Comparison of ENCODE assay signal across 21 cellular contexts in the genomic region with DNA sequence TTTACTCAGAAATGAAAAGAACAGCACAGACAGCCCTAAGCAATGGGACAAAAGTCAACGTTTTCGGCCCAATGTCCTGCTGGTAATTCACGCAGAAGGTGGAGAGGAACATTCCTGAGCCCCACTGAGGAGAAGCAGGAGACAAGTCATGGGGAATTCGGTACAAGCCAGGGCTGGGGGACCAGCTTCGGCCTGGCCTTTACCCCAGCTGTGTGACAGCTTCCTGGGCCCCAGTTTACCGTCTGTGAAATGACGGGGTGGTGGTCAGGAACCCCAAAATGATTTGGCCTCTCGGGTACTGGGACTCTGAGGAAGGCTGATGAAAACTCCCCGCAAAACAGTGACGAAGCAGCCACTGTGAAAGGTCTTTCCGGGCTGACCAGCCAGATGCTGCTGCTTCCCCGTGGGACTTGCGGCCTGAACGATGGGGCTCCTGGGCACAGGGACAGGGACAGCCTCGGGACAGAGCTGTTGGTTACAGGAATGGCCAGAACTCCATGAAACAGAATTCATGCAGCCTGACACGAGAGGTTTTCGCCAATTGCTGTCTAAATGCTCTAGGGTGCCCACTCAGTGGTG. TPM values are rescaled to one million over a fixed set of nuclear protein-coding genes. Genes with fewer than 3 reads are reported as not detected.
A peak's percentile ranks its signal among the peaks of the same experiment; 100 is the strongest.
DNase-seq lines count a peak whose midpoint lies in the region; ATAC-seq, FAIRE-seq and TF ChIP-seq lines count a peak whose summit lies in the region.
"Had no signal": no experiment of that assay in that cellular context is flagged by ENCODE, and none has a peak within 500 bp of the region (broad histone marks: within the 10 kb centered on the region; RNA-seq: fewer than 3 reads in every experiment).

No MANE protein-coding gene starts in this region.

- peaks cover 81% of the 10 kb centered on the region for H3K27me3 ChIP-seq in left ventricle myocardium inferior (ENCODE audit: low read depth)

- no peaks in the 10 kb centered on the region for H3K36me3 ChIP-seq in left ventricle myocardium inferior
- H3K36me3 ChIP-seq in kidney (ENCODE audit: control insufficient read depth in 1 of 2, insufficient read depth in 2 of 2, low read length in 2 of 2): no peaks in the 10 kb centered on the region

- H3K36me3 Mint-ChIP-seq in WTC11: peaks cover 32% of the 10 kb centered on the region
- H3K36me3 Mint-ChIP-seq: CD8-positive, alpha-beta memory T cell; IgD-negative memory B cell had no signal

- H3K4me1 Mint-ChIP-seq in WTC11: peaks cover 28% of the 10 kb centered on the region
- H3K4me1 Mint-ChIP-seq: CD8-positive, alpha-beta memory T cell; IgD-negative memory B cell had no signal

- H3K4me3 Mint-ChIP-seq in WTC11: no peak overlapping the region
- H3K4me3 Mint-ChIP-seq: CD8-positive, alpha-beta memory T cell; IgD-negative memory B cell had no signal

- peak; percentile 14 for DNase-seq in Right ventricle myocardium superior
- no peak for DNase-seq in left ventricle myocardium inferior
- DNase-seq in WTC11 (ENCODE audit: low spot score): no peak
- peak; percentile 62 for DNase-seq in kidney
- DNase-seq in COLO829 (ENCODE audit: low spot score): no peak
- no peak for DNase-seq in NCI-H1930 (lab: John Stamatoyannopoulos, UW)
- no peak for DNase-seq in stimulated activated naive CD4-positive, alpha-beta T cell treated with Interleukin-2 at 50 U/mL for 16 hours (lab: John Stamatoyannopoulos, UW)
- DNase-seq: DMS79 treated with DMSO at 0.1 percent for 48 hours, Karpas-422, NCI-H1417 treated with DMSO at 0.1 percent for 48 hours, NCI-H187 treated with DMSO at 0.1 percent for 48 hours, NCI-H345, NCI-H524 treated with DMSO at 0.1 percent for 48 hours, SIG-M5 had no signal

- intact Hi-C loops in Right ventricle myocardium superior (cut with DNase I) (no loop called here), left ventricle myocardium inferior (cut with micrococcal nuclease) (no loop called here), kidney (cut with DNase I) (no loop called here)

- H3K27ac Mint-ChIP-seq in WTC11: peak overlapping the region; percentile 32; the same call in 1 of the 2 replicates
- H3K27ac Mint-ChIP-seq: CD8-positive, alpha-beta memory T cell; IgD-negative memory B cell had no signal

- H3K27ac ChIP-seq in left ventricle myocardium inferior (replicated peaks): no peak overlapping the region
- no peak overlapping the region for H3K27ac ChIP-seq in kidney (ENCODE audit: low read depth in 2 of 2, low read length in 2 of 2)
- H3K27ac ChIP-seq in temporal lobe (ENCODE audit: low read depth, low read length): peak overlapping the region; percentile 56
- H3K27ac ChIP-seq: A549 had no signal

- POLR2A ChIA-PET in WTC11 (lab: Charles Lee): no interaction called here

- CTCF ChIA-PET in WTC11 (lab: Charles Lee): no interaction called here

- no peak for FAIRE-seq in kidney (lab: Jason Lieb, UNC)
- FAIRE-seq: A549, HTR-8/SVneo had no signal

- no peak overlapping the region for H3K9ac ChIP-seq in kidney (ENCODE audit: low read length in 2 of 2)

- no peak for ATAC-seq in Right ventricle myocardium superior (ENCODE audit: poor library complexity)
- ATAC-seq in WTC11: no peak
- ATAC-seq: A549 had no signal

- H3K4me3 ChIP-seq in left ventricle myocardium inferior (no peak overlapping the region), kidney (ENCODE audit: low read length in 2 of 2) (no peak overlapping the region)
- H3K4me3 ChIP-seq: A549, HAP-1 had no signal

- TF ChIP-seq CTCF in left ventricle myocardium inferior (IDR thresholded peaks at IDR 0.05; ENCODE audit: borderline replicate concordance) (no peak), WTC11 (IDR thresholded peaks at IDR 0.05) (no peak), kidney (IDR thresholded peaks at IDR 0.05; ENCODE audit: borderline replicate concordance, extremely low read depth, insufficient read depth) (no peak)

- no peaks in the 10 kb centered on the region for H3K9me3 Mint-ChIP-seq in WTC11

- H3K9me3 ChIP-seq in left ventricle myocardium inferior (replicated peaks): no peaks in the 10 kb centered on the region
- H3K9me3 ChIP-seq in kidney (ENCODE audit: control insufficient read depth in 1 of 2, low read length in 2 of 2): peaks cover 0 to 3% of the 10 kb centered on the region in 2 donors
- H3K9me3 ChIP-seq: HAP-1 had no signal

- no peaks in the 10 kb centered on the region for H3K4me1 ChIP-seq in left ventricle myocardium inferior
- no peaks in the 10 kb centered on the region for H3K4me1 ChIP-seq in kidney (ENCODE audit: control insufficient read depth in 1 of 2, insufficient read depth in 1 of 2, low read depth in 1 of 2, low read length in 2 of 2)
- H3K4me1 ChIP-seq: A549, HAP-1 had no signal

- H3K27me3 Mint-ChIP-seq in WTC11 (ENCODE audit: low read depth): no peaks in the 10 kb centered on the region

TF ChIP-seq in WTC11, 78 proteins besides CTCF, POLR2A, EP300 and RAD21 (continues in another document):
- TF ChIP-seq, protein P1, sequence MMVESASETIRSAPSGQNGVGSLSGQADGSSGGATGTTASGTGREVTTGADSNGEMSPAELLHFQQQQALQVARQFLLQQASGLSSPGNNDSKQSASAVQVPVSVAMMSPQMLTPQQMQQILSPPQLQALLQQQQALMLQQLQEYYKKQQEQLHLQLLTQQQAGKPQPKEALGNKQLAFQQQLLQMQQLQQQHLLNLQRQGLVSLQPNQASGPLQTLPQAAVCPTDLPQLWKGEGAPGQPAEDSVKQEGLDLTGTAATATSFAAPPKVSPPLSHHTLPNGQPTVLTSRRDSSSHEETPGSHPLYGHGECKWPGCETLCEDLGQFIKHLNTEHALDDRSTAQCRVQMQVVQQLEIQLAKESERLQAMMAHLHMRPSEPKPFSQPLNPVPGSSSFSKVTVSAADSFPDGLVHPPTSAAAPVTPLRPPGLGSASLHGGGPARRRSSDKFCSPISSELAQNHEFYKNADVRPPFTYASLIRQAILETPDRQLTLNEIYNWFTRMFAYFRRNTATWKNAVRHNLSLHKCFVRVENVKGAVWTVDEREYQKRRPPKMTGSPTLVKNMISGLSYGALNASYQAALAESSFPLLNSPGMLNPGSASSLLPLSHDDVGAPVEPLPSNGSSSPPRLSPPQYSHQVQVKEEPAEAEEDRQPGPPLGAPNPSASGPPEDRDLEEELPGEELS (CRISPR knock-in tag; IDR thresholded peaks at IDR 0.05): no peak
- TF ChIP-seq SP1 (CRISPR knock-in tag; conservative IDR thresholded peaks at IDR 0.05): no peak
- TF ChIP-seq CREM (CRISPR knock-in tag; IDR thresholded peaks at IDR 0.05): no peak
- no peak for TF ChIP-seq NR3C1 (CRISPR knock-in tag; conservative IDR thresholded peaks at IDR 0.05; ENCODE audit: low read depth)
- TF ChIP-seq, protein P2, sequence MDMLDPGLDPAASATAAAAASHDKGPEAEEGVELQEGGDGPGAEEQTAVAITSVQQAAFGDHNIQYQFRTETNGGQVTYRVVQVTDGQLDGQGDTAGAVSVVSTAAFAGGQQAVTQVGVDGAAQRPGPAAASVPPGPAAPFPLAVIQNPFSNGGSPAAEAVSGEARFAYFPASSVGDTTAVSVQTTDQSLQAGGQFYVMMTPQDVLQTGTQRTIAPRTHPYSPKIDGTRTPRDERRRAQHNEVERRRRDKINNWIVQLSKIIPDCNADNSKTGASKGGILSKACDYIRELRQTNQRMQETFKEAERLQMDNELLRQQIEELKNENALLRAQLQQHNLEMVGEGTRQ (CRISPR knock-in tag; IDR thresholded peaks at IDR 0.05): no peak
- TF ChIP-seq JAZF1 (CRISPR knock-in tag; IDR thresholded peaks at IDR 0.05): no peak
- TF ChIP-seq ETV6 (CRISPR knock-in tag; IDR thresholded peaks at IDR 0.05): no peak
- TF ChIP-seq GRHL2 (CRISPR knock-in tag; IDR thresholded peaks at IDR 0.05; ENCODE audit: insufficient replicate concordance, severe bottlenecking): no peak
- no peak for TF ChIP-seq NR2C2 (CRISPR knock-in tag; IDR thresholded peaks at IDR 0.05)
- no peak for TF ChIP-seq ZNF263 (CRISPR knock-in tag; IDR thresholded peaks at IDR 0.05; ENCODE audit: low read depth)
- TF ChIP-seq, protein P3, sequence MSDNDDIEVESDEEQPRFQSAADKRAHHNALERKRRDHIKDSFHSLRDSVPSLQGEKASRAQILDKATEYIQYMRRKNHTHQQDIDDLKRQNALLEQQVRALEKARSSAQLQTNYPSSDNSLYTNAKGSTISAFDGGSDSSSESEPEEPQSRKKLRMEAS (CRISPR knock-in tag; IDR thresholded peaks at IDR 0.05): no peak
- TF ChIP-seq, protein P4, sequence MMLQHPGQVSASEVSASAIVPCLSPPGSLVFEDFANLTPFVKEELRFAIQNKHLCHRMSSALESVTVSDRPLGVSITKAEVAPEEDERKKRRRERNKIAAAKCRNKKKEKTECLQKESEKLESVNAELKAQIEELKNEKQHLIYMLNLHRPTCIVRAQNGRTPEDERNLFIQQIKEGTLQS (CRISPR knock-in tag; conservative IDR thresholded peaks at IDR 0.05): no peak
- TF ChIP-seq, protein P5, sequence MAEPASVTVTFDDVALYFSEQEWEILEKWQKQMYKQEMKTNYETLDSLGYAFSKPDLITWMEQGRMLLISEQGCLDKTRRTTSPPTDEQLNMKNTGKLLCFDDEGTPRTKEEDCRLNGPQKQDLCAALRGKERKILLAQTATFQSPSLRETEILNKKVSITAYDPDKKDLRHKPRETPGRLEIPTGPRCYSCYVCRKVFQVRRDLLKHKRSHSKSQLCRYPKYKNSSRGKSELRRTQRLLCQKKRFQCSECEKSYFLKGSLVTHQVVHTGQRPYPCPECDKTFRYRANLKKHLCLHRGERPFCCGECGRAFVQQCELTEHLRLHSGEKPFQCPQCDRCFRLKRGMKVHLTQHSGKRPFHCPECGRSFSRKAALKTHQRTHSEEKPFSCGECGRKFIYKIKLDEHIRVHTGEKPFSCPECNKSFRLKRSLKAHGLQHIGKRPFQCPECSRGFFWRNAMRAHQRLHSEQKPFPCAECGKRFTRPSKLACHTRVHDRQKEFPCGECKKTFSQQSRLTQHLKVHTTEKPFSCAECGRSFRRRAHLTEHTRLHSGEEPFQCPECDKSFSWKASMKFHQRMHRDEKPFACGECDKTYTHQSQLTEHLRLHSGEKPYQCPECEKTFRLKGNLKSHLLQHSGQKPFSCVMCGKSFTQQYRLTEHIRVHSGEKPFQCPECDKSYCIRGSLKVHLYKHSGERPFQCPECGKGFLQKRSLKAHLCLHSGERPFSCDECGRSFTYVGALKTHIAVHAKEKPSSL (CRISPR knock-in tag; conservative IDR thresholded peaks at IDR 0.05): no peak
- TF ChIP-seq, protein P6, sequence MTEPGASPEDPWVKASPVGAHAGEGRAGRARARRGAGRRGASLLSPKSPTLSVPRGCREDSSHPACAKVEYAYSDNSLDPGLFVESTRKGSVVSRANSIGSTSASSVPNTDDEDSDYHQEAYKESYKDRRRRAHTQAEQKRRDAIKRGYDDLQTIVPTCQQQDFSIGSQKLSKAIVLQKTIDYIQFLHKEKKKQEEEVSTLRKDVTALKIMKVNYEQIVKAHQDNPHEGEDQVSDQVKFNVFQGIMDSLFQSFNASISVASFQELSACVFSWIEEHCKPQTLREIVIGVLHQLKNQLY (CRISPR knock-in tag; IDR thresholded peaks at IDR 0.05): no peak

RNA-seq across cellular contexts. Expression of a gene that starts 21.6 kb away (rescaled TPM):
- total RNA-seq in Right ventricle myocardium superior (0.65 TPM), left ventricle myocardium inferior (2.0 TPM), WTC11 (2021) (218 to 279 TPM (median 222 TPM) in 3 replicates), kidney (0.54 TPM), temporal lobe (181 TPM)
- polyA plus RNA-seq in kidney (ENCODE audit: insufficient read depth, low read depth, low replicate concordance): 0.58 TPM
- total RNA-seq: MCF 10A had no signal
- polyA plus RNA-seq: CD8-positive, alpha-beta memory T cell; IgD-negative memory B cell had no signal

Comparison
In these comparisons a context has a peak if more than half of its experiments do, and no peak if none do; other contexts are left out.
1. DNase-seq: peak in Right ventricle myocardium superior (single experiment) and kidney (single experiment); none in left ventricle myocardium inferior (single experiment), WTC11 (single experiment), COLO829 (single experiment), NCI-H1930 (0 of 2) and stimulated activated naive CD4-positive, alpha-beta T cell treated with Interleukin-2 at 50 U/mL for 16 hours (single experiment).
2. RNA of a gene that starts 21.6 kb away (total RNA-seq): 218 to 279 TPM in WTC11 and 181 TPM in temporal lobe (single experiment); 2.0 TPM in left ventricle myocardium inferior (single experiment), 0.65 TPM in Right ventricle myocardium superior (single experiment) and 0.54 TPM in kidney (single experiment); every median in the first group is over 10 times any median in the second.